Comparison of ENCODE assay signal across 1 cellular context in the genomic region with DNA sequence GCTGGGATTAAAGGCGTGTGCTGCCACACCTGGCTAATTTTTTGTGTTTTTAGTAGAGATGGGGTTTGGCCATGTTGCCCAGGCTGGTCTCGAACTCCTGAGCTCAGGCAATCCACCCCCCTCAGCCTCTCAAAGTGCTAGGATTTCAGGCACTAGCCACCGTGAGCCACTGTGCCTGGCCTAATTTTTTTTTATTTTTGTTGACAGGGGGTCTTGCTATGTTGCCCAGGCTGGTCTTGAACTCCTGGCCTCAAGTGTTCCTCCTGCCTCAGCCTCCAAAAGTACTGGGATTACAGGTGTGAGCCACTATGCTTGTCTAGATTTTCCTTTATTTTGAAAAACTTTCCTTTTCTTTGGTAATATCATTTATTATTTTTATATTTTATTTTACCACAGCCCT. TPM values are rescaled to one million over a fixed set of nuclear protein-coding genes. Genes with fewer than 3 reads are reported as not detected.
"Had no signal": no experiment of that assay in that cellular context is flagged by ENCODE, and none has a peak within 500 bp of the region (broad histone marks: within the 10 kb centered on the region; RNA-seq: fewer than 3 reads in every experiment).

No MANE protein-coding gene starts in this region.

RNA-seq across cellular contexts. Expression of a gene that starts 35.7 kb away (rescaled TPM):
- total RNA-seq: SJCRH30 had no signal
